ENCODE assay signal across 14 cellular contexts in the genomic region with DNA sequence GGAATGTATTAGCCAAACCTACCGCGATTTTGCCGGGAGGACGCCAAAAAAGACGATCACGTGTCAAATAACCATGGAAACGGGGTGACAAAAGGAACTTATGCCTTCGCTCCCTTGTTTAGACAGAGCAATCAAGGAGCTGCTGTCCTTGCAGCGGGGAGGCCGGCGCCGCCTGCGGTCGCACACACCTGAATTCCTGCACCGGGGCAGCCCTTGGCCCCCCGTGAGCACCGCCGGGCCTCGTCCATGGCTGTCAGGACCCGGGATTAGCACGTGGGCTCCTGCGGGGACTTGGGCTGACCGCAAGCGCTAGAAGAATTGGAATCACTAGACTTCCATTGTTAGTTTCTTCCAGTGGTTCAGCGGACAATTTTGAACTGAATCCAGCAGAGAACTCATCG.
DNase-seq lines count a peak whose midpoint lies in the region; TF ChIP-seq lines count a peak whose summit lies in the region.
"Had no signal": no experiment of that assay in that cellular context is flagged by ENCODE, and none has a peak within 500 bp of the region (broad histone marks: within the 10 kb centered on the region; RNA-seq: fewer than 3 reads in every experiment).

No MANE protein-coding gene starts in this region.

- no peaks in the 10 kb centered on the region for H4K20me1 ChIP-seq in GM23248 (ENCODE audit: insufficient read depth)

- H3K4me3 ChIP-seq in GM23248 = 0 out of 2 replicates have a peak overlapping the region, but pooled peaks have one; percentile 26
- H3K4me3 ChIP-seq in coronary artery = peak overlapping the region; percentile 24
- H3K4me3 ChIP-seq in ascending aorta = peak overlapping the region in 1 of 2 donors; percentile 24
- no peak overlapping the region for H3K4me3 ChIP-seq in MG63
- H3K4me3 ChIP-seq: skin epidermis had no signal

- H3K36me3 ChIP-seq in GM23248 (ENCODE audit: low read depth) (no peaks in the 10 kb centered on the region), ascending aorta (no peaks in the 10 kb centered on the region), MG63 (no peaks in the 10 kb centered on the region)

- H3F3A ChIP-seq in GM23248 (ENCODE audit: insufficient read depth) = no peaks in the 10 kb centered on the region

- H3K9me3 ChIP-seq in GM23248 (ENCODE audit: low read depth) (no peaks in the 10 kb centered on the region), ascending aorta (no peaks in the 10 kb centered on the region), MG63 (no peaks in the 10 kb centered on the region)

- H3K27me3 ChIP-seq in GM23248 (replicated peaks; ENCODE audit: insufficient read depth) (peaks cover 13% of the 10 kb centered on the region; the same call in 1 of the 2 replicates), ascending aorta (no peaks in the 10 kb centered on the region), MG63 (no peaks in the 10 kb centered on the region)

- H3K27ac ChIP-seq in GM23248 = no peak overlapping the region
- H3K27ac ChIP-seq in coronary artery = no peak overlapping the region
- no peak overlapping the region for H3K27ac ChIP-seq in ascending aorta
- H3K27ac ChIP-seq: C4-2B, HL-60, skin epidermis had no signal

- H2AFZ ChIP-seq in GM23248 = peak overlapping the region; percentile 26; the same call in 1 of the 2 replicates

- WGBS in GM23248 (ENCODE audit: low coverage in 1 of 2, low lambda C conversion rate in 2 of 2, missing lambda C conversion rate in 2 of 2), 2 experiments = 14 to 16% methylated on average over 26 of the region's 26 CpGs

- peak overlapping the region; percentile 51 for H3K4me2 ChIP-seq in GM23248 (ENCODE audit: unreplicated experiment)

- in situ Hi-C loops in GM23248 (cut with MboI) = no loop called here

- no peaks in the 10 kb centered on the region for H3K9me2 ChIP-seq in GM23248 (ENCODE audit: insufficient read depth)

- no peak for TF ChIP-seq CTCF in coronary artery (IDR thresholded peaks at IDR 0.05)
- TF ChIP-seq CTCF in ascending aorta (IDR thresholded peaks at IDR 0.05) = no peak

- H3K4me1 ChIP-seq in GM23248 (ENCODE audit: insufficient read depth) = peaks cover 2% of the 10 kb centered on the region; the same call in 1 of the 2 replicates
- H3K4me1 ChIP-seq in ascending aorta = peaks cover 2 to 3% of the 10 kb centered on the region in 2 donors

- intact Hi-C loops in ascending aorta (cut with DNase I) = no loop called here

- DNase-seq in GM23248 (peak; percentile 26), coronary artery (ENCODE audit: low spot score) (no peak), iris pigment epithelial cell (ENCODE audit: low read depth) (peak; percentile 11), retina (peak; percentile 68), DMS79 treated with DMSO at 0.1 percent for 48 hours (lab: John Stamatoyannopoulos, UW) (no peak), NCI-H2227 (lab: John Stamatoyannopoulos, UW; ENCODE audit: unreplicated experiment) (no peak), ascending aorta (ENCODE audit: low spot score in 2 of 2) (no peak), MG63 (no peak)
- DNase-seq: NCI-H1048; stimulated activated CD8-positive, alpha-beta memory T cell treated with anti-CD3 and anti-CD28 coated beads, Interleukin-4, amount 100 ng/mL, for 48 hours; T-cell had no signal

- H3K79me2 ChIP-seq in GM23248 (ENCODE audit: insufficient read depth) = no peaks in the 10 kb centered on the region

- H3K9ac ChIP-seq in GM23248 = no peak overlapping the region

Comparison
In these comparisons a context has a peak if more than half of its experiments do, and no peak if none do; other contexts are left out.
1. DNase-seq: peak in GM23248 (single experiment), iris pigment epithelial cell (single experiment) and retina (single experiment); none in coronary artery (single experiment), DMS79 treated with DMSO at 0.1 percent for 48 hours (single experiment), NCI-H2227 (single experiment), ascending aorta (0 of 2) and MG63 (single experiment).